In the genomic region with DNA sequence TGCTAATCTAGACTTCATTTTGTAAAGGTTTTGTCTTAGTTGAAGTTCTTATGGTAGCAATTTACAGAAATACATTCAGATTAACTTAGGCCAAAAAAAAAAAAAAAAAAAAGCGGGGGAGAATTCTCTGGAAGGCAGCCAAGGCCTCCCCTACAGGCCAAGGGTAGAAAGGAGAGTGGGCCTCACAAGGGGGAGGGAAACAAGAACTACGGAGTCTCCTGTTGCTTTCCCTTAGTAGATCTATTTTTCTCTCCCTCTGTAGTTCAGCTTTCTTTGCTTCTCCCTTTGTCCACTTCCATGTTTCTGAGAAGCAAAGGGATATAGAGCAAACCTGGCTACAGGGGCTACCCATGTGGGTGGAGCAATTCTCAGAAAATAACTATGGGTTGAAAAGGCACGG, we compare ENCODE assay signal across 15 cellular contexts. TPM values are rescaled to one million over a fixed set of nuclear protein-coding genes. Genes with fewer than 3 reads are reported as not detected.
A peak's percentile ranks its signal among the peaks of the same experiment; 100 is the strongest.
DNase-seq lines count a peak whose midpoint lies in the region; ATAC-seq, FAIRE-seq and TF ChIP-seq lines count a peak whose summit lies in the region.
"Had no signal": no experiment of that assay in that cellular context is flagged by ENCODE, and none has a peak within 500 bp of the region (broad histone marks: within the 10 kb centered on the region; RNA-seq: fewer than 3 reads in every experiment).

No MANE protein-coding gene starts in this region.

- no peak overlapping the region for H3K23ac ChIP-seq in neuronal stem cell (ENCODE audit: low read depth, low read length, poor library complexity)

- POLR2A ChIA-PET in K562 (lab: Yijun Ruan, JAX), result interaction anchor here (0.7 to 3.2 kb wide), 2 partner anchors 24 to 686 kb away, joined by 3 to 12 read pairs; a partner anchor contains a TSS

- no TSS peak for BruUV-seq in K562 (replicated peaks; lab: Mats Ljungman, UMichigan)

- peaks cover 17% of the 10 kb centered on the region for H3K79me2 ChIP-seq in K562 (ENCODE audit: control insufficient read depth, insufficient read depth, low read length)

- H4K91ac ChIP-seq in neuronal stem cell (ENCODE audit: low read depth, low read length, poor library complexity), result no peak overlapping the region

- no peak for TF ChIP-seq CTCF in HL-60 (IDR thresholded peaks at IDR 0.05; ENCODE audit: insufficient read depth, low read length)
- TF ChIP-seq CTCF in K562 (IDR thresholded peaks at IDR 0.05 in 2 of 3, conservative IDR thresholded peaks at IDR 0.05 in 1 of 3; ENCODE audit: insufficient read depth in 2 of 3, low read depth in 1 of 3, low read length in 3 of 3), result peak; percentile 41 to 42 (median 42); a peak in 3 of 6 replicates

- no peak overlapping the region for H2BK12ac ChIP-seq in neuronal stem cell (ENCODE audit: low read length)

- DNase-seq in DMS 273 (lab: John Stamatoyannopoulos, UW; ENCODE audit: unreplicated experiment), result peak; percentile 25
- DNase-seq in DMS 273 treated with DMSO at 0.1 percent for 48 hours (lab: John Stamatoyannopoulos, UW), result no peak
- DNase-seq in HL-60 (ENCODE audit: low read depth in 1 of 2, low spot score in 1 of 2), result peak in 1 of 2 experiments; percentile 45
- peak; percentile 68 to 78 (median 71) for DNase-seq in K562 (ENCODE audit: extremely low read depth in 1 of 4, low spot score in 3 of 4)
- no peak for DNase-seq in neuronal stem cell (ENCODE audit: low spot score)
- DNase-seq in GDM1 (lab: John Stamatoyannopoulos, UW), result no peak
- no peak for DNase-seq in SW480 (ENCODE audit: low spot score)
- DNase-seq: activated T-cell treated with anti-CD3 and anti-CD28 coated beads, Interleukin-2, amount 50 U/mL, for 4 hours; caudate nucleus; NCI-H187 treated with DMSO at 0.1 percent for 48 hours had no signal

- H3K27ac ChIP-seq in HL-60 (replicated peaks) (peak overlapping the region; percentile 52), K562 (ENCODE audit: extremely low read depth, low read depth, low read length) (peak overlapping the region; percentile 90), neuronal stem cell (replicated peaks; ENCODE audit: low read length) (no peak overlapping the region)
- H3K27ac ChIP-seq: 22Rv1 had no signal

- ATAC-seq in K562 (peak; percentile 42), GM21447 (IDR thresholded peaks at IDR 0.05; ENCODE audit: unreplicated experiment) (no peak)
- ATAC-seq: activated CD4-positive, CD25-positive, alpha-beta regulatory T cell treated with anti-CD3 and anti-CD28 coated beads, Interleukin-2, amount 50 U/mL, for 24 hours; activated T-cell treated with anti-CD3 and anti-CD28 coated beads, Interleukin-2, amount 50 U/mL, for 4 hours; stimulated activated effector memory CD8-positive, alpha-beta T cell treated with anti-CD3 and anti-CD28 coated beads, Interleukin-12 subunit alpha, Interleukin-12 subunit beta, amount 100 ng/mL, for 72 hours had no signal

- CTCF ChIA-PET in K562 (lab: Yijun Ruan, JAX; ENCODE audit: low intra/inter-chr PET ratio), result interaction anchor here (1.0 kb wide), 1 partner anchor 57 kb away, joined by 3 read pairs; no protein-coding TSS in a partner anchor

- intact Hi-C loops in K562 (cut with micrococcal nuclease), result loop anchor here (1.0 to 5.0 kb wide), 3 partner anchors 24 to 318 kb away; a partner anchor contains a TSS

- H3K9ac ChIP-seq in K562 (ENCODE audit: insufficient read depth in 1 of 2, low read depth in 2 of 2, low read length in 2 of 2) (peak overlapping the region; percentile 62; a peak in 3 of 4 replicates), neuronal stem cell (ENCODE audit: low read depth, low read length, poor library complexity) (no peak overlapping the region)

- in situ Hi-C loops in K562 (cut with MboI), result no loop called here

- 0% methylated on average over 1 of the region's 3 CpGs for WGBS in K562 (ENCODE audit: insufficient coverage, low coverage, missing lambda C conversion rate)
- WGBS in neuronal stem cell (ENCODE audit: extremely low coverage in 2 of 2, insufficient read length in 2 of 2, insufficient replicate concordance in 1 of 2), 2 donors, result no CpG with 5 or more reads among the region's 3 CpGs

- H3K36me3 ChIP-seq in K562 (ENCODE audit: control insufficient read depth, insufficient read depth, low read length) (no peaks in the 10 kb centered on the region), neuronal stem cell (replicated peaks in 1 of 2; ENCODE audit: control insufficient read depth in 2 of 2, insufficient read depth in 2 of 2, low read length in 2 of 2) (no peaks in the 10 kb centered on the region)

- peak overlapping the region; percentile 68 for H3K4me2 ChIP-seq in K562 (ENCODE audit: insufficient read depth, low read length)
- H3K4me2 ChIP-seq in neuronal stem cell (ENCODE audit: insufficient read depth, low read length, poor library complexity, severe bottlenecking), result no peak overlapping the region

- H3K4me1 ChIP-seq in K562 (replicated peaks in 1 of 2; ENCODE audit: control insufficient read depth in 2 of 2, insufficient read depth in 2 of 2, low read length in 2 of 2), result peaks cover 9 to 20% of the 10 kb centered on the region in 2 experiments
- peaks cover 5 to 6% of the 10 kb centered on the region in 2 donors for H3K4me1 ChIP-seq in neuronal stem cell (ENCODE audit: control insufficient read depth in 2 of 2, insufficient read depth in 1 of 2, low read depth in 1 of 2, low read length in 2 of 2)

- no peak overlapping the region for H2BK15ac ChIP-seq in neuronal stem cell (ENCODE audit: low read length)

- H2AFZ ChIP-seq in K562 (ENCODE audit: low read depth, low read length) (peak overlapping the region; percentile 94), neuronal stem cell (ENCODE audit: low read length) (peak overlapping the region; percentile 78)

- H3K79me1 ChIP-seq in neuronal stem cell (ENCODE audit: low read depth, low read length), result no peaks in the 10 kb centered on the region

- H4K8ac ChIP-seq in neuronal stem cell (ENCODE audit: low read depth, low read length), result no peak overlapping the region

- no peak for TF ChIP-seq RAD21 in K562 (CRISPR knock-in tag; conservative IDR thresholded peaks at IDR 0.05 in 1 of 2, IDR thresholded peaks at IDR 0.05 in 1 of 2)

- no peak for TF ChIP-seq EP300 in K562 (IDR thresholded peaks at IDR 0.05; ENCODE audit: low read length)

- TF ChIP-seq POLR2A in K562 (conservative IDR thresholded peaks at IDR 0.05), result peak; percentile 45; the same call in 1 of the 2 replicates

- no peak overlapping the region for H2AK5ac ChIP-seq in neuronal stem cell (ENCODE audit: low read depth, low read length)

- H3K27me3 ChIP-seq in HL-60 (ENCODE audit: insufficient read depth, poor library complexity, severe bottlenecking) (no peaks in the 10 kb centered on the region), K562 (ENCODE audit: control insufficient read depth in 2 of 2, insufficient read depth in 2 of 2, low read length in 2 of 2) (no peaks in the 10 kb centered on the region), neuronal stem cell (ENCODE audit: control insufficient read depth in 3 of 3, insufficient read depth in 3 of 3, low read depth in 1 of 3, low read length in 3 of 3) (no peaks in the 10 kb centered on the region)

- peak; percentile 79 for FAIRE-seq in K562 (lab: Jason Lieb, UNC)
- FAIRE-seq: islet of Langerhans had no signal

- H2BK120ac ChIP-seq in neuronal stem cell (ENCODE audit: low read depth, low read length), result no peak overlapping the region

- H2BK5ac ChIP-seq in neuronal stem cell (ENCODE audit: low read length), result no peak overlapping the region

- no peak overlapping the region for H3K4ac ChIP-seq in neuronal stem cell (ENCODE audit: low read length)

- H3K4me3 ChIP-seq in HL-60 (replicated peaks; ENCODE audit: insufficient read depth, low read length) (no peak overlapping the region), K562 (0 out of 2 replicates have a peak overlapping the region, but pooled peaks have one; percentile 4), neuronal stem cell (ENCODE audit: low read length in 2 of 2) (no peak overlapping the region)

- H3K9me1 ChIP-seq in K562 (ENCODE audit: control insufficient read depth, insufficient read depth, low read length), result no peaks in the 10 kb centered on the region

- H3K14ac ChIP-seq in neuronal stem cell (ENCODE audit: low read length), result no peak overlapping the region

- no peak overlapping the region for H3K18ac ChIP-seq in neuronal stem cell (ENCODE audit: low read length)

- no peaks in the 10 kb centered on the region for H4K20me1 ChIP-seq in K562 (replicated peaks; ENCODE audit: control insufficient read depth, insufficient read depth, low read length)

- H3K9me3 ChIP-seq in K562 (replicated peaks; ENCODE audit: control insufficient read depth, insufficient read depth, low read depth, low read length) (no peaks in the 10 kb centered on the region), neuronal stem cell (replicated peaks in 1 of 2; ENCODE audit: control insufficient read depth in 2 of 2, insufficient read depth in 1 of 2, low read depth in 1 of 2, low read length in 2 of 2) (no peaks in the 10 kb centered on the region)

RNA-seq across cellular contexts. Expression of a gene that starts 2.4 kb away (rescaled TPM):
- 27.6 and 95.1 TPM in 2 replicates for total RNA-seq in K562 (2011; cell fraction: chromatin; rRNA removed; ENCODE audit: low replicate concordance)
- 56.0 and 75.7 TPM in 2 replicates for total RNA-seq in K562 (2011; cell fraction: nucleolus; rRNA removed)
- total RNA-seq in K562 (2011; cell fraction: nucleoplasm; rRNA removed), result 40.2 and 44.7 TPM in 2 replicates
- total RNA-seq in K562 (2014; rRNA removed), result 8.5 and 10.3 TPM in 2 replicates
- total RNA-seq in K562 (2014; rRNA removed; fragmentation: Illumina TruSeq; extraction: Trizol), result 3.3 TPM in 2 replicates
- 5.6 and 6.5 TPM in 2 replicates for total RNA-seq in K562 (2015; rRNA removed; fragmentation: Illumina TruSeq; extraction: Trizol)
- 20.6 and 21.7 TPM in 2 replicates for total RNA-seq in K562 (2021)
- 4.7 and 14.4 TPM in 2 replicates for polyA plus RNA-seq in K562 (2011; rRNA removed)
- 5.6 and 6.8 TPM in 2 replicates for polyA plus RNA-seq in K562 (2011; cell fraction: cytosol; rRNA removed)
- polyA plus RNA-seq in K562 (2011; cell fraction: nucleus; rRNA removed), result 89.3 and 106 TPM in 2 replicates
- polyA plus RNA-seq in K562 (2012), result 14.2 TPM in 2 replicates
- polyA plus RNA-seq in K562 (2014; fragmentation: Illumina TruSeq; extraction: Trizol), result 7.3 and 10.6 TPM in 2 replicates
- polyA plus RNA-seq in K562 (2014; fragmentation: Nextera tagmentation; extraction: Ambion mirVana), result under 1 TPM; 0.52 to 0.89 TPM
- polyA plus RNA-seq in K562 (2014; rRNA removed), result 9.0 and 12.6 TPM in 2 replicates
- polyA minus RNA-seq in K562 (2011; rRNA and poly(A)+ RNA removed), result 5.2 and 5.4 TPM in 2 replicates
- polyA minus RNA-seq in K562 (2011; cell fraction: cytosol; rRNA and poly(A)+ RNA removed), result 9.6 and 10.6 TPM in 2 replicates
- 27.2 and 31.0 TPM in 2 replicates for polyA minus RNA-seq in K562 (2011; cell fraction: nucleus; rRNA and poly(A)+ RNA removed)
- polyA plus RNA-seq in neuronal stem cell (2013, experiment 1 of 2), result 12.9 TPM
- polyA plus RNA-seq in neuronal stem cell (2013, experiment 2 of 2), result 12.0 TPM

RNA-seq across cellular contexts. Expression of a gene that starts 23.1 kb away (rescaled TPM):
- 0.56 and 0.93 TPM in 2 replicates for total RNA-seq in K562 (2011; cell fraction: chromatin; rRNA removed; ENCODE audit: low replicate concordance)
- 0.79 and 1.0 TPM in 2 replicates for total RNA-seq in K562 (2011; cell fraction: nucleolus; rRNA removed)
- 0.84 and 1.1 TPM in 2 replicates for total RNA-seq in K562 (2011; cell fraction: nucleoplasm; rRNA removed)
- 1.1 and 1.3 TPM in 2 replicates for total RNA-seq in K562 (2014; rRNA removed)
- total RNA-seq in K562 (2014; rRNA removed; fragmentation: Illumina TruSeq; extraction: Trizol), result 0.11 and 0.13 TPM in 2 replicates
- 0.40 and 0.41 TPM in 2 replicates for total RNA-seq in K562 (2015; rRNA removed; fragmentation: Illumina TruSeq; extraction: Trizol)
- 0.51 and 0.71 TPM in 2 replicates for total RNA-seq in K562 (2021)
- 0.61 and 0.72 TPM in 2 replicates for polyA plus RNA-seq in K562 (2011; rRNA removed)
- polyA plus RNA-seq in K562 (2011; cell fraction: cytosol; rRNA removed), result 1.0 and 3.8 TPM in 2 replicates
- polyA plus RNA-seq in K562 (2011; cell fraction: nucleus; rRNA removed), result 3.8 and 4.3 TPM in 2 replicates
- 0.68 and 1.8 TPM in 2 replicates for polyA plus RNA-seq in K562 (2012)
- polyA plus RNA-seq in K562 (2014; fragmentation: Illumina TruSeq; extraction: Trizol), result 0.36 and 0.61 TPM in 2 replicates
- polyA plus RNA-seq in K562 (2014; fragmentation: Nextera tagmentation; extraction: Ambion mirVana), result under 1 TPM; 0.07 TPM
- 0.90 and 1.9 TPM in 2 replicates for polyA plus RNA-seq in K562 (2014; rRNA removed)
- polyA minus RNA-seq in K562 (2011; rRNA and poly(A)+ RNA removed), result 0.14 and 0.15 TPM in 2 replicates
- not detected in 2 replicates for polyA minus RNA-seq in K562 (2011; cell fraction: cytosol; rRNA and poly(A)+ RNA removed)
- polyA minus RNA-seq in K562 (2011; cell fraction: nucleus; rRNA and poly(A)+ RNA removed), result 0.33 and 0.40 TPM in 2 replicates
- 0.50 TPM for polyA plus RNA-seq in neuronal stem cell (2013, experiment 1 of 2)
- 0.35 TPM for polyA plus RNA-seq in neuronal stem cell (2013, experiment 2 of 2)
- total RNA-seq: activated T-cell treated with anti-CD3 and anti-CD28 coated beads, Interleukin-2, amount 50 U/mL, for 4 hours had no signal

RNA-seq across cellular contexts. Expression of a gene that starts 23.9 kb away (rescaled TPM):
- 21.4 and 68.9 TPM in 2 replicates for total RNA-seq in K562 (2011; cell fraction: chromatin; rRNA removed; ENCODE audit: low replicate concordance)
- 49.9 and 55.4 TPM in 2 replicates for total RNA-seq in K562 (2011; cell fraction: nucleolus; rRNA removed)
- total RNA-seq in K562 (2011; cell fraction: nucleoplasm; rRNA removed), result 22.7 and 27.9 TPM in 2 replicates
- 14.9 and 19.2 TPM in 2 replicates for total RNA-seq in K562 (2014; rRNA removed)
- total RNA-seq in K562 (2014; rRNA removed; fragmentation: Illumina TruSeq; extraction: Trizol), result 2.5 and 3.0 TPM in 2 replicates
- 8.6 and 9.6 TPM in 2 replicates for total RNA-seq in K562 (2015; rRNA removed; fragmentation: Illumina TruSeq; extraction: Trizol)
- total RNA-seq in K562 (2021), result 24.5 and 26.6 TPM in 2 replicates
- 10.2 and 14.7 TPM in 2 replicates for polyA plus RNA-seq in K562 (2011; rRNA removed)
- polyA plus RNA-seq in K562 (2011; cell fraction: cytosol; rRNA removed), result 9.2 and 21.4 TPM in 2 replicates
- polyA plus RNA-seq in K562 (2011; cell fraction: nucleus; rRNA removed), result 91.1 and 133 TPM in 2 replicates
- polyA plus RNA-seq in K562 (2012), result 27.0 and 40.4 TPM in 2 replicates
- 6.8 and 12.6 TPM in 2 replicates for polyA plus RNA-seq in K562 (2014; fragmentation: Illumina TruSeq; extraction: Trizol)
- polyA plus RNA-seq in K562 (2014; fragmentation: Nextera tagmentation; extraction: Ambion mirVana), result 1 to 10 TPM; 1.2 to 1.9 TPM
- 19.3 and 19.8 TPM in 2 replicates for polyA plus RNA-seq in K562 (2014; rRNA removed)
- 6.2 and 8.2 TPM in 2 replicates for polyA minus RNA-seq in K562 (2011; rRNA and poly(A)+ RNA removed)
- polyA minus RNA-seq in K562 (2011; cell fraction: cytosol; rRNA and poly(A)+ RNA removed), result 14.2 and 18.7 TPM in 2 replicates
- polyA minus RNA-seq in K562 (2011; cell fraction: nucleus; rRNA and poly(A)+ RNA removed), result 17.0 and 18.6 TPM in 2 replicates
- 40.6 TPM for polyA plus RNA-seq in neuronal stem cell (2013, experiment 1 of 2)
- polyA plus RNA-seq in neuronal stem cell (2013, experiment 2 of 2), result 41.4 TPM

RNA-seq across cellular contexts. Expression of a gene that starts 32.2 kb away (rescaled TPM):
- total RNA-seq in K562 (2011; cell fraction: chromatin; rRNA removed; ENCODE audit: low replicate concordance), result 0.28 and 2.2 TPM in 2 replicates
- 0.53 and 1.0 TPM in 2 replicates for total RNA-seq in K562 (2011; cell fraction: nucleolus; rRNA removed)
- 0.53 and 0.59 TPM in 2 replicates for total RNA-seq in K562 (2011; cell fraction: nucleoplasm; rRNA removed)
- total RNA-seq in K562 (2014; rRNA removed), result not detected in 2 replicates
- total RNA-seq in K562 (2014; rRNA removed; fragmentation: Illumina TruSeq; extraction: Trizol), result not detected in 2 replicates
- 0.04 TPM in 1 of 2 replicates, not detected in the other for total RNA-seq in K562 (2015; rRNA removed; fragmentation: Illumina TruSeq; extraction: Trizol)
- total RNA-seq in K562 (2021), result 0.04 and 0.31 TPM in 2 replicates
- 0.26 and 0.76 TPM in 2 replicates for polyA plus RNA-seq in K562 (2011; rRNA removed)
- polyA plus RNA-seq in K562 (2011; cell fraction: cytosol; rRNA removed), result 0.39 and 0.62 TPM in 2 replicates
- polyA plus RNA-seq in K562 (2011; cell fraction: nucleus; rRNA removed), result 3.3 and 5.9 TPM in 2 replicates
- 0.08 and 0.17 TPM in 2 replicates for polyA plus RNA-seq in K562 (2012)
- polyA plus RNA-seq in K562 (2014; fragmentation: Illumina TruSeq; extraction: Trizol), result 0.04 TPM in 1 of 2 replicates, not detected in the other
- not detected for polyA plus RNA-seq in K562 (2014; fragmentation: Nextera tagmentation; extraction: Ambion mirVana)
- 0.05 and 0.11 TPM in 2 replicates for polyA plus RNA-seq in K562 (2014; rRNA removed)
- not detected in 2 replicates for polyA minus RNA-seq in K562 (2011; rRNA and poly(A)+ RNA removed)
- polyA minus RNA-seq in K562 (2011; cell fraction: cytosol; rRNA and poly(A)+ RNA removed), result not detected in 2 replicates
- polyA minus RNA-seq in K562 (2011; cell fraction: nucleus; rRNA and poly(A)+ RNA removed), result 1.1 and 2.2 TPM in 2 replicates
- 3.2 TPM for polyA plus RNA-seq in neuronal stem cell (2013, experiment 1 of 2)
- polyA plus RNA-seq in neuronal stem cell (2013, experiment 2 of 2), result 3.4 TPM

RNA-seq across cellular contexts. Expression of a gene that starts 51.4 kb away (rescaled TPM):
- total RNA-seq in K562 (2011; cell fraction: chromatin; rRNA removed; ENCODE audit: low replicate concordance), result 1.3 and 5.0 TPM in 2 replicates
- 4.3 and 6.5 TPM in 2 replicates for total RNA-seq in K562 (2011; cell fraction: nucleolus; rRNA removed)
- total RNA-seq in K562 (2011; cell fraction: nucleoplasm; rRNA removed), result 3.1 and 3.4 TPM in 2 replicates
- total RNA-seq in K562 (2014; rRNA removed) (1.1 and 2.5 TPM in 2 replicates), K562 (2014; rRNA removed; fragmentation: Illumina TruSeq; extraction: Trizol) (0.38 and 0.47 TPM in 2 replicates), K562 (2015; rRNA removed; fragmentation: Illumina TruSeq; extraction: Trizol) (0.98 and 1.1 TPM in 2 replicates), K562 (2021) (2.4 and 3.8 TPM in 2 replicates)
- polyA plus RNA-seq in K562 (2011; rRNA removed) (1.1 and 2.2 TPM in 2 replicates), K562 (2014; fragmentation: Illumina TruSeq; extraction: Trizol) (1.0 and 1.3 TPM in 2 replicates), K562 (2014; fragmentation: Nextera tagmentation; extraction: Ambion mirVana) (under 1 TPM; 0.03 TPM), K562 (2014; rRNA removed) (2.5 and 2.7 TPM in 2 replicates)
- polyA plus RNA-seq in K562 (2011; cell fraction: cytosol; rRNA removed), result 2.6 and 3.9 TPM in 2 replicates
- 19.4 and 26.1 TPM in 2 replicates for polyA plus RNA-seq in K562 (2011; cell fraction: nucleus; rRNA removed)
- polyA plus RNA-seq in K562 (2012), result 2.1 and 3.5 TPM in 2 replicates
- 0.36 and 0.81 TPM in 2 replicates for polyA minus RNA-seq in K562 (2011; rRNA and poly(A)+ RNA removed)
- polyA minus RNA-seq in K562 (2011; cell fraction: cytosol; rRNA and poly(A)+ RNA removed), result 0.95 and 1.0 TPM in 2 replicates
- 1.5 and 1.7 TPM in 2 replicates for polyA minus RNA-seq in K562 (2011; cell fraction: nucleus; rRNA and poly(A)+ RNA removed)
- polyA plus RNA-seq in neuronal stem cell (2013, experiment 1 of 2), result 2.7 TPM
- polyA plus RNA-seq in neuronal stem cell (2013, experiment 2 of 2), result 1.8 TPM

Comparison
In these comparisons a context has a peak if more than half of its experiments do, and no peak if none do; other contexts are left out.
1. DNase-seq: peak in DMS 273 (single experiment) and K562 (4 of 4); none in DMS 273 treated with DMSO at 0.1 percent for 48 hours (single experiment), neuronal stem cell (single experiment), GDM1 (single experiment) and SW480 (single experiment).